1 cellular context compared by ENCODE assay signal in the genomic region with DNA sequence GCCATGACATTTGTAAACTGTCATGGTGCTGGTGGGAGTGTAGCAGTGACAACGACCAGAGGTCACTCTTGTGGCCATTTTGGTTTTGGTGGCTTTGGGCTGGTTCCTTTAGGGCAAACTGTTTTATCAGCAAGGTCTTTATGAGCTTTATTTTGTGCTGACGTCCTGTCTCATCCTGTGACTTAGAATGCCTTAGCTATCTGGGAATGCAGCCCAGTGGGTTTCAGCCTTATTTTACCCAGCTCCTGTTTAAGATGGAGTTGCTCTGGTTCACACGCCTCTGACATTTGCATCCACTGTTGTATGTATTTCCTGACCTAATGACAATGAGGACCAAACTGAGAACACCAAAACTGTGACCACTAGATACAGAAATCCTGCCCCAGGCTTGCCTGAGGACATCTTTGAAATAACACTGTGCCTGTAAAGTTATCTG.
A peak's percentile ranks its signal among the peaks of the same experiment; 100 is the strongest.
TF ChIP-seq lines count a peak whose summit lies in the region.

No MANE protein-coding gene starts in this region.

TF ChIP-seq in K562, 482 proteins besides CTCF, POLR2A, EP300 and RAD21 (continued from another document):
- TF ChIP-seq KLF13 (tag; IDR thresholded peaks at IDR 0.05; ENCODE audit: borderline replicate concordance, low read depth) (peak; percentile 96), ARID2 (IDR thresholded peaks at IDR 0.05) (no peak), ILF3 (IDR thresholded peaks at IDR 0.05; ENCODE audit: borderline replicate concordance) (no peak), ZNF780A (CRISPR knock-in tag; IDR thresholded peaks at IDR 0.05) (no peak)
- TF ChIP-seq, protein P1, sequence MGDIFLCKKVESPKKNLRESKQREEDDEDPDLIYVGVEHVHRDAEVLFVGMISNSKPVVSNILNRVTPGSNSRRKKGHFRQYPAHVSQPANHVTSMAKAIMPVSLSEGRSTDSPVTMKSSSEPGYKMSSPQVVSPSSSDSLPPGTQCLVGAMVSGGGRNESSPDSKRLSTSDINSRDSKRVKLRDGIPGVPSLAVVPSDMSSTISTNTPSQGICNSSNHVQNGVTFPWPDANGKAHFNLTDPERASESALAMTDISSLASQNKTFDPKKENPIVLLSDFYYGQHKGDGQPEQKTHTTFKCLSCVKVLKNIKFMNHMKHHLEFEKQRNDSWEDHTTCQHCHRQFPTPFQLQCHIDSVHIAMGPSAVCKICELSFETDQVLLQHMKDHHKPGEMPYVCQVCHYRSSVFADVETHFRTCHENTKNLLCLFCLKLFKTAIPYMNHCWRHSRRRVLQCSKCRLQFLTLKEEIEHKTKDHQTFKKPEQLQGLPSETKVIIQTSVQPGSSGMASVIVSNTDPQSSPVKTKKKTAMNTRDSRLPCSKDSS (IDR thresholded peaks at IDR 0.05; ENCODE audit: low read depth, partially characterized antibody), result no peak
- TF ChIP-seq, protein P2, sequence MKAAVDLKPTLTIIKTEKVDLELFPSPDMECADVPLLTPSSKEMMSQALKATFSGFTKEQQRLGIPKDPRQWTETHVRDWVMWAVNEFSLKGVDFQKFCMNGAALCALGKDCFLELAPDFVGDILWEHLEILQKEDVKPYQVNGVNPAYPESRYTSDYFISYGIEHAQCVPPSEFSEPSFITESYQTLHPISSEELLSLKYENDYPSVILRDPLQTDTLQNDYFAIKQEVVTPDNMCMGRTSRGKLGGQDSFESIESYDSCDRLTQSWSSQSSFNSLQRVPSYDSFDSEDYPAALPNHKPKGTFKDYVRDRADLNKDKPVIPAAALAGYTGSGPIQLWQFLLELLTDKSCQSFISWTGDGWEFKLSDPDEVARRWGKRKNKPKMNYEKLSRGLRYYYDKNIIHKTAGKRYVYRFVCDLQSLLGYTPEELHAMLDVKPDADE (conservative IDR thresholded peaks at IDR 0.05; ENCODE audit: control insufficient read depth, low read depth, low read length), result no peak
- TF ChIP-seq, protein P3, sequence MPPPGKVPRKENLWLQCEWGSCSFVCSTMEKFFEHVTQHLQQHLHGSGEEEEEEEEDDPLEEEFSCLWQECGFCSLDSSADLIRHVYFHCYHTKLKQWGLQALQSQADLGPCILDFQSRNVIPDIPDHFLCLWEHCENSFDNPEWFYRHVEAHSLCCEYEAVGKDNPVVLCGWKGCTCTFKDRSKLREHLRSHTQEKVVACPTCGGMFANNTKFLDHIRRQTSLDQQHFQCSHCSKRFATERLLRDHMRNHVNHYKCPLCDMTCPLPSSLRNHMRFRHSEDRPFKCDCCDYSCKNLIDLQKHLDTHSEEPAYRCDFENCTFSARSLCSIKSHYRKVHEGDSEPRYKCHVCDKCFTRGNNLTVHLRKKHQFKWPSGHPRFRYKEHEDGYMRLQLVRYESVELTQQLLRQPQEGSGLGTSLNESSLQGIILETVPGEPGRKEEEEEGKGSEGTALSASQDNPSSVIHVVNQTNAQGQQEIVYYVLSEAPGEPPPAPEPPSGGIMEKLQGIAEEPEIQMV (tag; conservative IDR thresholded peaks at IDR 0.05; ENCODE audit: low read depth), result peak; percentile 95
